ENCODE assay signal across 4 cellular contexts in genomic region chr19:39660661-39661060, GRCh38. TPM values are rescaled to one million over a fixed set of nuclear protein-coding genes. Genes with fewer than 3 reads are reported as not detected.
"Had no signal": no experiment of that assay in that cellular context is flagged by ENCODE, and none has a peak within 500 bp of the region (broad histone marks: within the 10 kb centered on the region; RNA-seq: fewer than 3 reads in every experiment).

No MANE protein-coding gene starts in this region.

- DNase-seq: GDM1, GF-D8 had no signal

- H3K4me3 ChIP-seq: GM12878 had no signal

RNA-seq across cellular contexts. Expression of gene LGALS16, which starts 4.9 kb away (rescaled TPM):
- total RNA-seq: G401, GM12878 had no signal
- polyA plus RNA-seq: GM12878 had no signal

RNA-seq across cellular contexts. Expression of gene LGALS14, which starts 43.6 kb away (rescaled TPM):
- total RNA-seq: G401 had no signal

RNA-seq across cellular contexts. Expression of gene LGALS13, which starts 58.3 kb away (rescaled TPM):
- total RNA-seq: G401, GM12878 had no signal
- polyA plus RNA-seq: GM12878 had no signal
